23 cellular contexts compared by ENCODE assay signal in genomic region chr12:87054225-87054624, GRCh38.
"Had no signal": no experiment of that assay in that cellular context is flagged by ENCODE, and none has a peak within 500 bp of the region (broad histone marks: within the 10 kb centered on the region; RNA-seq: fewer than 3 reads in every experiment).

No MANE protein-coding gene starts in this region.

- H2AFZ ChIP-seq: hepatocyte had no signal

- H3K79me2 ChIP-seq: hepatocyte had no signal

- H3K27me3 Mint-ChIP-seq: activated CD4-positive, alpha-beta memory T cell treated with anti-CD3 and anti-CD28 coated beads for 36 hours; activated CD4-positive, alpha-beta T cell treated with anti-CD3 and anti-CD28 coated beads for 36 hours; activated naive CD8-positive, alpha-beta T cell; brain; central memory CD8-positive, alpha-beta T cell; natural killer cell treated with Interleukin-12 subunit alpha and Interleukin-12 subunit beta and Interleukin-15 and Interleukin-18, amount 100 ng/mL, for 72 hours had no signal

- H3K27ac ChIP-seq: hepatocyte, lower lobe of right lung, neutrophil, pancreas, right lobe of liver, stomach, thoracic aorta, upper lobe of right lung had no signal

- H3K4me2 ChIP-seq: hepatocyte had no signal

- H3K9me3 ChIP-seq: lower lobe of right lung, neutrophil, pancreas, right lobe of liver, stomach, thoracic aorta, upper lobe of right lung had no signal

- H3K27me3 ChIP-seq: hepatocyte, neutrophil, pancreas, right lobe of liver, stomach, upper lobe of right lung had no signal

- H3K27ac Mint-ChIP-seq: activated CD4-positive, alpha-beta memory T cell treated with anti-CD3 and anti-CD28 coated beads for 36 hours; activated CD4-positive, alpha-beta T cell treated with anti-CD3 and anti-CD28 coated beads for 36 hours; activated naive CD8-positive, alpha-beta T cell; natural killer cell treated with Interleukin-12 subunit alpha and Interleukin-12 subunit beta and Interleukin-15 and Interleukin-18, amount 100 ng/mL, for 72 hours; stimulated activated effector memory CD8-positive, alpha-beta T cell treated with anti-CD3 and anti-CD28 coated beads, Interleukin-12 subunit alpha, Interleukin-12 subunit beta, amount 100 ng/mL, for 72 hours; WTC11 had no signal

- FAIRE-seq: keratinocyte, pancreas had no signal

- H3K9me3 Mint-ChIP-seq: brain, WTC11 had no signal

- H3K4me3 Mint-ChIP-seq: activated CD4-positive, alpha-beta memory T cell treated with anti-CD3 and anti-CD28 coated beads for 36 hours; activated CD4-positive, alpha-beta T cell treated with anti-CD3 and anti-CD28 coated beads for 36 hours; activated naive CD8-positive, alpha-beta T cell; brain; central memory CD8-positive, alpha-beta T cell; natural killer cell treated with Interleukin-12 subunit alpha and Interleukin-12 subunit beta and Interleukin-15 and Interleukin-18, amount 100 ng/mL, for 72 hours; stimulated activated effector memory CD8-positive, alpha-beta T cell treated with anti-CD3 and anti-CD28 coated beads, Interleukin-12 subunit alpha, Interleukin-12 subunit beta, amount 100 ng/mL, for 72 hours; WTC11 had no signal

- H3K4me1 ChIP-seq: lower lobe of right lung, pancreas, right lobe of liver, stomach, upper lobe of right lung had no signal

- H3K4me3 ChIP-seq: hepatocyte, lower lobe of right lung, pancreas, right lobe of liver, stomach, thoracic aorta, upper lobe of right lung had no signal

- H3K4me1 Mint-ChIP-seq: activated CD4-positive, alpha-beta T cell treated with anti-CD3 and anti-CD28 coated beads for 36 hours; brain; central memory CD8-positive, alpha-beta T cell; stimulated activated effector memory CD8-positive, alpha-beta T cell treated with anti-CD3 and anti-CD28 coated beads, Interleukin-12 subunit alpha, Interleukin-12 subunit beta, amount 100 ng/mL, for 72 hours had no signal

- DNase-seq: activated CD4-positive, alpha-beta memory T cell treated with anti-CD3 and anti-CD28 coated beads for 36 hours; activated CD4-positive, alpha-beta T cell treated with anti-CD3 and anti-CD28 coated beads for 36 hours; activated T-cell treated with anti-CD3 and anti-CD28 coated beads for 4 hours; amygdala; cortex of kidney; effector CD4-positive, alpha-beta T cell; foreskin fibroblast; lower lobe of right lung; pancreas; right lobe of liver; stimulated activated CD4-positive, alpha-beta T cell treated with anti-CD3 and anti-CD28 coated beads, Interleukin-4, amount 100 ng/mL, for 24 hours; stomach; upper lobe of right lung had no signal

- H3K36me3 Mint-ChIP-seq: activated CD4-positive, alpha-beta memory T cell treated with anti-CD3 and anti-CD28 coated beads for 36 hours; activated naive CD8-positive, alpha-beta T cell; brain; natural killer cell treated with Interleukin-12 subunit alpha and Interleukin-12 subunit beta and Interleukin-15 and Interleukin-18, amount 100 ng/mL, for 72 hours; stimulated activated effector memory CD8-positive, alpha-beta T cell treated with anti-CD3 and anti-CD28 coated beads, Interleukin-12 subunit alpha, Interleukin-12 subunit beta, amount 100 ng/mL, for 72 hours; WTC11 had no signal

- H3K36me3 ChIP-seq: lower lobe of right lung, neutrophil, pancreas, right lobe of liver, stomach, thoracic aorta, upper lobe of right lung had no signal
